ENCODE assay signal across 20 cellular contexts in the genomic region with DNA sequence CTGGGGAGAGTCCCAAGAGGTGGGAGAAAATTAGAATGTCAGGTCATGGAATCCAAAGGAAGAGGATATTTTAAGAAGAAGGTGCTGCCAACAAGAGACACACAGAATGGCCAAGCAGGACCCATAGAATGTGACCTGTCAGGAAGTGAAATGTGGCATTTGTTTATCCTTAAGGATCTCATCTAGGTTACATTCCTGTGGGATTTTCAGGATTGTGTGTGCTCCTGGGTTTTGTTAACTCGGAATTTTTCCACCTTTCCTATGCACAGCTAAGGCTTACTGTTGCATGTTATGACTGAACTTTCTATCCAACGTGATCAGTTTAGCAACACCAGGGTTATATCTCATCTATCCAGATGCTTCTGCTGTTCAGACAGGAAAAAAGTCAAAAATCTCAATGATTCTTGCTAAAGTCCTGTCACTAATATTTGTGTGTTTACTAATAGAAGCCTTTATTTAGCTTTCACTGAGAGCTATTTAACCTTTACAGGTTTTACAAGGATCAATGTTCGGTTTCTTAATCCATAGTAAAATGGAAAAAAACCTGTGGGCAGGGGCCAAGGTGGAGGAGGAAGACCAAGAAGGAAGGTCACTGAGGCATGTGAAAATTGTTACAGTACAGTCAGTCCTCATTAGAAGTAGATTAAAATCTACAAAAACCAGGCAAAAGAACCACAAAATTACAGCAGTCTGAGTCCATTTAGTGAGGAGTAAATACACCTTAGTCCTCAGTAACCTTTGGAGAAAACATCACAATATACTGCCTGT.
DNase-seq lines count a peak whose midpoint lies in the region; ATAC-seq and TF ChIP-seq lines count a peak whose summit lies in the region.
"Had no signal": no experiment of that assay in that cellular context is flagged by ENCODE, and none has a peak within 500 bp of the region (broad histone marks: within the 10 kb centered on the region; RNA-seq: fewer than 3 reads in every experiment).

No MANE protein-coding gene starts in this region.

- H3K9me3 ChIP-seq in esophagus muscularis mucosa (no peaks in the 10 kb centered on the region), muscle layer of colon (ENCODE audit: low read length) (no peaks in the 10 kb centered on the region), transverse colon (no peaks in the 10 kb centered on the region)
- H3K9me3 ChIP-seq: BLaER1, Caco-2, Peyer's patch, SJCRH30 had no signal

- DNase-seq in SW480 (ENCODE audit: low spot score) (peak; percentile 9), esophagus muscularis mucosa (ENCODE audit: extremely low spot score) (no peak), transverse colon (no peak), glomerular visceral epithelial cell (ENCODE audit: extremely low spot score) (no peak), AG08395 (ENCODE audit: low spot score) (no peak)
- DNase-seq: Caco-2; CD4-positive, alpha-beta T cell; DMS 273 treated with DMSO at 0.1 percent for 48 hours; DND-41; GDM1; Karpas-422; NCI-H1694; NCI-H2081 treated with DMSO at 0.1 percent for 48 hours; NCI-H2171 treated with DMSO at 0.1 percent for 48 hours; NCI-H526; Peyer's patch; SJCRH30 had no signal

- H3K36me3 ChIP-seq in esophagus muscularis mucosa, result no peaks in the 10 kb centered on the region
- no peaks in the 10 kb centered on the region for H3K36me3 ChIP-seq in muscle layer of colon (ENCODE audit: insufficient read depth, low read length)
- no peaks in the 10 kb centered on the region for H3K36me3 ChIP-seq in transverse colon
- H3K36me3 ChIP-seq: BLaER1, Peyer's patch, SJCRH30 had no signal

- no peak overlapping the region for H3K4me3 ChIP-seq in esophagus muscularis mucosa
- H3K4me3 ChIP-seq in muscle layer of colon (ENCODE audit: low read depth in 1 of 2, low read length in 2 of 2), result no peak overlapping the region
- H3K4me3 ChIP-seq in transverse colon, result no peak overlapping the region
- H3K4me3 ChIP-seq: BLaER1, Peyer's patch, SJCRH30 had no signal

- H3K27me3 ChIP-seq in esophagus muscularis mucosa (no peaks in the 10 kb centered on the region), muscle layer of colon (ENCODE audit: control insufficient read depth in 1 of 2, insufficient read depth in 2 of 2, low read length in 2 of 2) (no peaks in the 10 kb centered on the region), transverse colon (no peaks in the 10 kb centered on the region)
- H3K27me3 ChIP-seq: BLaER1, Peyer's patch, SJCRH30 had no signal

- no peak for ATAC-seq in GM19455 (IDR thresholded peaks at IDR 0.05; ENCODE audit: unreplicated experiment)

- no peak for TF ChIP-seq POLR2A in esophagus muscularis mucosa (IDR thresholded peaks at IDR 0.05; ENCODE audit: low read depth)
- no peak for TF ChIP-seq POLR2A in transverse colon (IDR thresholded peaks at IDR 0.05)

- H3K4me1 ChIP-seq in esophagus muscularis mucosa (peaks cover 21 to 76% (median 68%) of the 10 kb centered on the region in 4 donors), muscle layer of colon (ENCODE audit: insufficient read depth, low read length) (peaks cover 63% of the 10 kb centered on the region), transverse colon (peaks cover 5 to 48% (median 20%) of the 10 kb centered on the region in 4 donors)
- H3K4me1 ChIP-seq: BLaER1, Caco-2, Peyer's patch had no signal

- intact Hi-C loops in esophagus muscularis mucosa (cut with DNase I) (no loop called here), transverse colon (cut with DNase I; ENCODE audit: low total_unique reads) (loop anchor here (10.0 kb wide), 1 partner anchor 89 kb away; no protein-coding TSS in a partner anchor)

- TF ChIP-seq CTCF in esophagus muscularis mucosa (IDR thresholded peaks at IDR 0.05) (no peak), transverse colon (IDR thresholded peaks at IDR 0.05) (no peak)

- TF ChIP-seq EP300 in esophagus muscularis mucosa (IDR thresholded peaks at IDR 0.05) (no peak), transverse colon (IDR thresholded peaks at IDR 0.05; ENCODE audit: low read depth) (no peak)

- in situ Hi-C loops in transverse colon (cut with MboI; ENCODE audit: low pct_ligation_motif_present in 1 of 4, low pct_unique_long_range_greater_than_20kb in 1 of 4, low sequenced_read_pairs in 3 of 4), result loop anchor here in 1 of 4 donors (25.0 kb wide), 1 partner anchor 171 kb away; no protein-coding TSS in a partner anchor

- H3K27ac ChIP-seq in esophagus muscularis mucosa (replicated peaks in 1 of 4) (peak overlapping the region; percentile 69 to 77 (median 70)), muscle layer of colon (ENCODE audit: low read depth, low read length) (peak overlapping the region; percentile 78), transverse colon (peak overlapping the region; percentile 4 to 80 (median 72))
- H3K27ac ChIP-seq: BLaER1, SJCRH30 had no signal

- 59% methylated on average over 3 of the region's 3 CpGs for WGBS in esophagus muscularis mucosa
- 59 to 100% methylated on average over 1 to 3 of the region's 3 CpGs for WGBS in transverse colon (ENCODE audit: low coverage in 1 of 2), 2 donors

- H3K9ac ChIP-seq in muscle layer of colon (ENCODE audit: low read length), result no peak overlapping the region
- H3K9ac ChIP-seq: BLaER1 had no signal
